ENCODE assay signal across 19 cellular contexts in the genomic region with DNA sequence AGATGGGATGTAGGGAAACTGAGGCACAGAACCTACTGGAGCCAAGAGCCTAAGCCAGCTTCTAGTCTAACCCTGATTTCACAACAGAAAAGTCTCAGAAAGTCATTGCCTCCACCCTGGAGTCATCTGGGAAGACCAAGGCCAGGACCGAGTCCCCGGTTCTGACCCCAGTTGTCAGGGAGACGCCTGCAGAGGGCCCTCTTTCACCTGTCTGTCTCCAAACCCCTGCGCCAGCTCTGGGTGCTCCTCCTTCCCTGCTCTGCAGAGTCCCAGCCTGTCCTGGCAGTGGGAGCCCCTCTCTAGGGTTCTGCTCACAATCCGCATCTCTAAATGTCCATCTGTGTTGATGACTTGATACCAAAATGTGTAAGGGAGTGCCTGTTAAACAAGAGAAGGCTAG.
A peak's percentile ranks its signal among the peaks of the same experiment; 100 is the strongest.
DNase-seq lines count a peak whose midpoint lies in the region; ATAC-seq and TF ChIP-seq lines count a peak whose summit lies in the region.
"Had no signal": no experiment of that assay in that cellular context is flagged by ENCODE, and none has a peak within 500 bp of the region (broad histone marks: within the 10 kb centered on the region; RNA-seq: fewer than 3 reads in every experiment).

No MANE protein-coding gene starts in this region.

- no peaks in the 10 kb centered on the region for H3K79me2 ChIP-seq in neural cell (replicated peaks; ENCODE audit: insufficient read depth, low read length)

- H3K9ac ChIP-seq in neural cell (ENCODE audit: low read length), result peak overlapping the region; percentile 61

- intact Hi-C loops in Right ventricle myocardium superior (cut with DNase I) (no loop called here), left ventricle myocardium superior (cut with micrococcal nuclease) (no loop called here)

- H2AFZ ChIP-seq in neural cell (ENCODE audit: low read depth, low read length), result no peak overlapping the region

- TF ChIP-seq EP300 in neural cell (conservative IDR thresholded peaks at IDR 0.05; ENCODE audit: poor library complexity, severe bottlenecking), result no peak

- H3K36me3 ChIP-seq in neural cell (ENCODE audit: insufficient read depth, low read length), result no peaks in the 10 kb centered on the region

- no peaks in the 10 kb centered on the region for H4K20me1 ChIP-seq in neural cell (ENCODE audit: insufficient read depth)

- TF ChIP-seq RAD21 in neural cell (conservative IDR thresholded peaks at IDR 0.05), result no peak

- DNase-seq in Right ventricle myocardium superior (peak; percentile 11), left ventricle myocardium superior (no peak), NCI-H2107 treated with DMSO at 0.1 percent for 48 hours (lab: John Stamatoyannopoulos, UW; ENCODE audit: unreplicated experiment) (no peak), COR-L47 (lab: John Stamatoyannopoulos, UW) (no peak), DMS53 treated with DMSO at 0.1 percent for 48 hours (lab: John Stamatoyannopoulos, UW; ENCODE audit: unreplicated experiment) (no peak)
- DNase-seq: effector CD8-positive, alpha-beta T cell; hippocampal formation; NCI-H1417 treated with DMSO at 0.1 percent for 48 hours; NCI-H524; NK-92 treated with Interleukin-12 subunit alpha and Interleukin-12 subunit beta, amount 100 ng/mL, for 24 hours; nucleus accumbens; stimulated activated CD4-positive, alpha-beta T cell treated with anti-CD3 and anti-CD28 coated beads, Interleukin-4, amount 100 ng/mL, for 24 hours; T-helper 17 cell had no signal

- H3K4me2 ChIP-seq in neural cell (ENCODE audit: low read length), result no peak overlapping the region
- H3K4me2 ChIP-seq: smooth muscle cell had no signal

- no peaks in the 10 kb centered on the region for H3K9me3 ChIP-seq in neural cell (ENCODE audit: low read length)
- H3K9me3 ChIP-seq: gastrocnemius medialis, HAP-1, upper lobe of left lung had no signal

- no peaks in the 10 kb centered on the region for H3K9me2 ChIP-seq in neural cell (ENCODE audit: insufficient read depth, low read length)

- no peak for ATAC-seq in Right ventricle myocardium superior (ENCODE audit: poor library complexity)
- no peak for ATAC-seq in left ventricle myocardium superior
- ATAC-seq: gastrocnemius medialis, T-helper 17 cell had no signal

- no peaks in the 10 kb centered on the region for H3K27me3 ChIP-seq in neural cell (ENCODE audit: insufficient read depth, low read depth, low read length)
- H3K27me3 ChIP-seq: gastrocnemius medialis, upper lobe of left lung had no signal

- H3K27ac ChIP-seq in VCaP, result peak overlapping the region; percentile 64
- H3K27ac ChIP-seq in neural cell (ENCODE audit: low read length), result peak overlapping the region; percentile 92
- H3K27ac ChIP-seq: gastrocnemius medialis, upper lobe of left lung had no signal

- peaks cover 3% of the 10 kb centered on the region for H3F3A ChIP-seq in neural cell (ENCODE audit: insufficient read depth, low read length, poor library complexity, severe bottlenecking)

- H3K4me3 ChIP-seq in neural cell (ENCODE audit: low read length), result peak overlapping the region; percentile 56
- H3K4me3 ChIP-seq: gastrocnemius medialis, HAP-1, smooth muscle cell, upper lobe of left lung had no signal

- no peak for TF ChIP-seq CTCF in VCaP (conservative IDR thresholded peaks at IDR 0.05)
- no peak for TF ChIP-seq CTCF in neural cell (IDR thresholded peaks at IDR 0.05; ENCODE audit: poor library complexity, severe bottlenecking)

TF ChIP-seq in neural cell, 6 proteins besides CTCF, POLR2A, EP300 and RAD21:
- TF ChIP-seq, protein P1, sequence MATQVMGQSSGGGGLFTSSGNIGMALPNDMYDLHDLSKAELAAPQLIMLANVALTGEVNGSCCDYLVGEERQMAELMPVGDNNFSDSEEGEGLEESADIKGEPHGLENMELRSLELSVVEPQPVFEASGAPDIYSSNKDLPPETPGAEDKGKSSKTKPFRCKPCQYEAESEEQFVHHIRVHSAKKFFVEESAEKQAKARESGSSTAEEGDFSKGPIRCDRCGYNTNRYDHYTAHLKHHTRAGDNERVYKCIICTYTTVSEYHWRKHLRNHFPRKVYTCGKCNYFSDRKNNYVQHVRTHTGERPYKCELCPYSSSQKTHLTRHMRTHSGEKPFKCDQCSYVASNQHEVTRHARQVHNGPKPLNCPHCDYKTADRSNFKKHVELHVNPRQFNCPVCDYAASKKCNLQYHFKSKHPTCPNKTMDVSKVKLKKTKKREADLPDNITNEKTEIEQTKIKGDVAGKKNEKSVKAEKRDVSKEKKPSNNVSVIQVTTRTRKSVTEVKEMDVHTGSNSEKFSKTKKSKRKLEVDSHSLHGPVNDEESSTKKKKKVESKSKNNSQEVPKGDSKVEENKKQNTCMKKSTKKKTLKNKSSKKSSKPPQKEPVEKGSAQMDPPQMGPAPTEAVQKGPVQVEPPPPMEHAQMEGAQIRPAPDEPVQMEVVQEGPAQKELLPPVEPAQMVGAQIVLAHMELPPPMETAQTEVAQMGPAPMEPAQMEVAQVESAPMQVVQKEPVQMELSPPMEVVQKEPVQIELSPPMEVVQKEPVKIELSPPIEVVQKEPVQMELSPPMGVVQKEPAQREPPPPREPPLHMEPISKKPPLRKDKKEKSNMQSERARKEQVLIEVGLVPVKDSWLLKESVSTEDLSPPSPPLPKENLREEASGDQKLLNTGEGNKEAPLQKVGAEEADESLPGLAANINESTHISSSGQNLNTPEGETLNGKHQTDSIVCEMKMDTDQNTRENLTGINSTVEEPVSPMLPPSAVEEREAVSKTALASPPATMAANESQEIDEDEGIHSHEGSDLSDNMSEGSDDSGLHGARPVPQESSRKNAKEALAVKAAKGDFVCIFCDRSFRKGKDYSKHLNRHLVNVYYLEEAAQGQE (IDR thresholded peaks at IDR 0.05; ENCODE audit: borderline replicate concordance), result no peak
- no peak for TF ChIP-seq SMC3 (conservative IDR thresholded peaks at IDR 0.05; ENCODE audit: poor library complexity)
- TF ChIP-seq EZH2 (IDR thresholded peaks at IDR 0.05; ENCODE audit: borderline replicate concordance, insufficient read depth, low read length, poor library complexity, severe bottlenecking), result no peak
- no peak for TF ChIP-seq POLR2AphosphoS5 (IDR thresholded peaks at IDR 0.05)
- TF ChIP-seq TAF1 (IDR thresholded peaks at IDR 0.05; ENCODE audit: low read depth), result no peak
- TF ChIP-seq MXI1 (conservative IDR thresholded peaks at IDR 0.05; ENCODE audit: poor library complexity, severe bottlenecking), result no peak
